In genomic region chr3:69963643-69964042, GRCh38 we compare ENCODE assay signal across 4 cellular contexts. TPM values are rescaled to one million over a fixed set of nuclear protein-coding genes. Genes with fewer than 3 reads are reported as not detected.
"Had no signal": no experiment of that assay in that cellular context is flagged by ENCODE, and none has a peak within 500 bp of the region (broad histone marks: within the 10 kb centered on the region; RNA-seq: fewer than 3 reads in every experiment).

No MANE protein-coding gene starts in this region.

- H3K4me3 ChIP-seq: GM12878 had no signal

- DNase-seq: GDM1, GF-D8 had no signal

- ATAC-seq: GM12878 had no signal

RNA-seq across cellular contexts. Expression of gene SAMMSON, which starts 35.9 kb away (rescaled TPM):
- total RNA-seq: G401, GM12878 had no signal
- polyA plus RNA-seq: GM12878 had no signal
